Comparison of ENCODE assay signal across 8 cellular contexts in genomic region chr13:58630794-58631193, GRCh38.
"Had no signal": no experiment of that assay in that cellular context is flagged by ENCODE, and none has a peak within 500 bp of the region (broad histone marks: within the 10 kb centered on the region; RNA-seq: fewer than 3 reads in every experiment).

No MANE protein-coding gene starts in this region.

- H3K4me3 Mint-ChIP-seq: GM23338, H9 had no signal

- H2AFZ ChIP-seq: GM23338 had no signal

- FAIRE-seq: H1, H54, HepG2, K562 had no signal

- H3K27ac Mint-ChIP-seq: GM23338, H9 had no signal

- H3K4me3 ChIP-seq: GM23338, K562 had no signal

- ATAC-seq: GM23338, HepG2, K562 had no signal

- DNase-seq: H9, HCEC 1CT, IMR-90 had no signal

- H3K9me3 Mint-ChIP-seq: GM23338 had no signal

- H3K4me2 ChIP-seq: GM23338 had no signal
